ENCODE assay signal across 8 cellular contexts in genomic region chr12:75208851-75209781, GRCh38. TPM values are rescaled to one million over a fixed set of nuclear protein-coding genes. Genes with fewer than 3 reads are reported as not detected.
DNase-seq lines count a peak whose midpoint lies in the region; ATAC-seq, FAIRE-seq and TF ChIP-seq lines count a peak whose summit lies in the region.

No MANE protein-coding gene starts in this region.

- intact Hi-C loops in Calu3 (cut with micrococcal nuclease; ENCODE audit: unreplicated experiment), result no loop called here

- H3K27me3 Mint-ChIP-seq in Calu3 (ENCODE audit: unreplicated experiment), result peaks cover 9% of the 10 kb centered on the region
- peaks cover 79% of the 10 kb centered on the region for H3K27me3 Mint-ChIP-seq in mesothelial cell of epicardium (ENCODE audit: low read depth)

- H3K36me3 Mint-ChIP-seq in Calu3 (ENCODE audit: insufficient read depth, unreplicated experiment), result peaks cover 5% of the 10 kb centered on the region
- H3K36me3 Mint-ChIP-seq in mesothelial cell of epicardium, result peaks cover 1% of the 10 kb centered on the region

- FAIRE-seq in GM12892 (lab: Jason Lieb, UNC), result no peak

- peak; percentile 58 for DNase-seq in Calu3
- peak; percentile 12 for DNase-seq in M059J (ENCODE audit: low read depth)
- peak; percentile 60 to 61 for DNase-seq in T47D (ENCODE audit: low read depth in 1 of 2, low spot score in 1 of 2)
- peak; percentile 40 to 76 for DNase-seq in mesothelial cell of epicardium (ENCODE audit: low spot score in 2 of 2, unreplicated experiment in 2 of 2)
- no peak for DNase-seq in GM12892 (ENCODE audit: insufficient read length)
- no peak for DNase-seq in NCI-H1694 (lab: John Stamatoyannopoulos, UW)

- in situ Hi-C loops in T47D (cut with HindIII; ENCODE audit: low pct_unique_long_range_greater_than_20kb, low sequenced_read_pairs), result no loop called here

- no peak for ATAC-seq in GM21360 (IDR thresholded peaks at IDR 0.05; ENCODE audit: unreplicated experiment)
- no peak for ATAC-seq in GM21526 (IDR thresholded peaks at IDR 0.05; ENCODE audit: low FRiP score, unreplicated experiment)

- no peaks in the 10 kb centered on the region for H3K4me1 Mint-ChIP-seq in Calu3 (ENCODE audit: low read depth, unreplicated experiment)
- peaks cover 6% of the 10 kb centered on the region for H3K4me1 Mint-ChIP-seq in mesothelial cell of epicardium

- H3K4me3 Mint-ChIP-seq in Calu3 (ENCODE audit: low read depth, unreplicated experiment) (peak overlapping the region; percentile 58), mesothelial cell of epicardium (peak overlapping the region; percentile 54)

- no peak for TF ChIP-seq POLR2A in GM12892 (IDR thresholded peaks at IDR 0.05; ENCODE audit: low read depth, low read length)

- no TSS peak for BruUV-seq in Calu3 (replicated peaks; lab: Mats Ljungman, UMichigan)

- H3K27ac Mint-ChIP-seq in Calu3 (ENCODE audit: unreplicated experiment), result no peak overlapping the region
- H3K27ac Mint-ChIP-seq in mesothelial cell of epicardium, result no peak overlapping the region

- H3K9me3 Mint-ChIP-seq in Calu3 (ENCODE audit: low read depth, unreplicated experiment) (peaks cover 6% of the 10 kb centered on the region), mesothelial cell of epicardium (no peaks in the 10 kb centered on the region)

- CTCF ChIA-PET in Calu3 (lab: Charles Lee), result no interaction called here

- no peak for TF ChIP-seq CTCF in Calu3 (IDR thresholded peaks at IDR 0.05; ENCODE audit: unreplicated experiment)
- no peak for TF ChIP-seq CTCF in mesothelial cell of epicardium (IDR thresholded peaks at IDR 0.05; ENCODE audit: unreplicated experiment)

RNA-seq across cellular contexts. Expression of gene KCNC2, which starts 0.5 kb away (rescaled TPM):
- total RNA-seq in Calu3 (2022) (not detected in 2 replicates), mesothelial cell of epicardium (0.97 to 1.6 TPM (median 1.4 TPM) in 3 replicates)
- total RNA-seq in M059J (2014; rRNA removed; shearing (Covaris generic)), result not detected in 2 replicates
- polyA plus RNA-seq in GM12892 (2012; ENCODE audit: missing spikeins), result not detected

Comparison
In these comparisons a context has a peak if more than half of its experiments do, and no peak if none do; other contexts are left out.
1. DNase-seq: peak in Calu3 (single experiment), M059J (single experiment), T47D (2 of 2) and mesothelial cell of epicardium (2 of 2); none in GM12892 (single experiment) and NCI-H1694 (single experiment).